In the genomic region with DNA sequence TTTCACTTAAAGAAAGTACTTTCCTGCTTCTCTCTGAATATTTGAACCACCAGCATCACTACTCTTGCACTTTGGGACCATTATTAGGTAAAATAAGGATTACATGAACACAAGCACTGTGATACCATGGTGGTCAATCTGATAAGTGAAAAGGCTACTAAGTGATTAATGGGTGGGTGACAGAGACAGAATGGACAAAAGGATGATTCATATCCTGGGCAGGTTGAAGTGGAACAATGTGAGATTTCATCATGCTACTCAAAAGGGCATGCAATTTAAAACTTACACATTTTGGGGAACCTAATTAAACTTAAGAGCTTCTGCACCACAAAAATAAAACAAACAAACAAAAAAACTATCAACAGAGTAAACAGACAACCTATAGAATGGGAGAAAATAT, we compare ENCODE assay signal across 21 cellular contexts.
DNase-seq lines count a peak whose midpoint lies in the region; ATAC-seq and TF ChIP-seq lines count a peak whose summit lies in the region.
"Had no signal": no experiment of that assay in that cellular context is flagged by ENCODE, and none has a peak within 500 bp of the region (broad histone marks: within the 10 kb centered on the region; RNA-seq: fewer than 3 reads in every experiment).

No MANE protein-coding gene starts in this region.

- H3K4me1 ChIP-seq in adipocyte (ENCODE audit: control insufficient read depth, insufficient read depth, low read length), result no peaks in the 10 kb centered on the region
- H3K4me1 ChIP-seq: HAP-1, SJSA1 had no signal

- no peaks in the 10 kb centered on the region for H3K36me3 Mint-ChIP-seq in Calu3 (ENCODE audit: insufficient read depth, unreplicated experiment)

- DNase-seq in Calu3, result no peak
- peak; percentile 73 for DNase-seq in HT1080 (ENCODE audit: low read depth)
- DNase-seq in adipocyte (ENCODE audit: low read depth), result peak; percentile 6
- DNase-seq in foreskin fibroblast, result peak; percentile 23 to 44
- no peak for DNase-seq in activated CD4-positive, alpha-beta T cell treated with anti-CD3 and anti-CD28 coated beads, Interleukin-2, amount 50 U/mL, for 4 hours
- DNase-seq in activated CD4-positive, CD25-positive, alpha-beta regulatory T cell treated with anti-CD3 and anti-CD28 coated beads, Interleukin-2, amount 50 U/mL, for 72 hours, result no peak
- no peak for DNase-seq in NCI-H2196 treated with DMSO at 0.1 percent for 48 hours (lab: John Stamatoyannopoulos, UW; ENCODE audit: unreplicated experiment)
- DNase-seq: C1 segment of cervical spinal cord; CD8-positive, alpha-beta memory T cell; DND-41; GDM1; Kasumi-1; NCI-H1105; NCI-H1694 treated with DMSO at 0.1 percent for 48 hours; NCI-H2107; NCI-H2227 treated with DMSO at 0.1 percent for 48 hours; NCI-H524; PC-9 had no signal

- H3K27me3 ChIP-seq in adipocyte (replicated peaks; ENCODE audit: control insufficient read depth, insufficient read depth, low read length), result no peaks in the 10 kb centered on the region
- H3K27me3 ChIP-seq: SJSA1 had no signal

- H3K4me3 Mint-ChIP-seq in Calu3 (ENCODE audit: low read depth, unreplicated experiment), result no peak overlapping the region
- H3K4me3 Mint-ChIP-seq: CD8-positive, alpha-beta memory T cell had no signal

- no peaks in the 10 kb centered on the region for H3K27me3 Mint-ChIP-seq in Calu3 (ENCODE audit: unreplicated experiment)

- no peak for ATAC-seq in HG03135 (IDR thresholded peaks at IDR 0.05; ENCODE audit: unreplicated experiment)

- H3K9me3 Mint-ChIP-seq in Calu3 (ENCODE audit: low read depth, unreplicated experiment), result peaks cover 3% of the 10 kb centered on the region

- peaks cover 10% of the 10 kb centered on the region for H3K4me1 Mint-ChIP-seq in Calu3 (ENCODE audit: low read depth, unreplicated experiment)
- H3K4me1 Mint-ChIP-seq: CD8-positive, alpha-beta memory T cell had no signal

- no TSS peak for BruUV-seq in Calu3 (replicated peaks; lab: Mats Ljungman, UMichigan)

- H3K9ac ChIP-seq in adipocyte (ENCODE audit: low read length), result no peak overlapping the region

- no peak overlapping the region for H3K4me3 ChIP-seq in adipocyte (ENCODE audit: low read length)
- H3K4me3 ChIP-seq in foreskin fibroblast (ENCODE audit: low read depth in 1 of 2, low read length in 2 of 2), result no peak overlapping the region
- H3K4me3 ChIP-seq: HAP-1, PC-9, SJSA1 had no signal

- peak overlapping the region; percentile 31 for H3K27ac Mint-ChIP-seq in Calu3 (ENCODE audit: unreplicated experiment)
- H3K27ac Mint-ChIP-seq: CD8-positive, alpha-beta memory T cell had no signal

- no peak for TF ChIP-seq CTCF in Calu3 (IDR thresholded peaks at IDR 0.05; ENCODE audit: unreplicated experiment)
- no peak for TF ChIP-seq CTCF in foreskin fibroblast (IDR thresholded peaks at IDR 0.05; ENCODE audit: low read depth, low read length)

- CTCF ChIA-PET in Calu3 (lab: Charles Lee), result no interaction called here

- peaks cover 14% of the 10 kb centered on the region for H3K9me3 ChIP-seq in adipocyte (ENCODE audit: control insufficient read depth, low read length)
- H3K9me3 ChIP-seq: HAP-1, SJSA1 had no signal

- intact Hi-C loops in Calu3 (cut with micrococcal nuclease; ENCODE audit: unreplicated experiment), result no loop called here

- no peaks in the 10 kb centered on the region for H3K36me3 ChIP-seq in adipocyte (ENCODE audit: control insufficient read depth, insufficient read depth, low read length, severe bottlenecking)
- H3K36me3 ChIP-seq: HAP-1, SJSA1 had no signal

Comparison
In these comparisons a context has a peak if more than half of its experiments do, and no peak if none do; other contexts are left out.
1. DNase-seq: peak in HT1080 (single experiment), adipocyte (single experiment) and foreskin fibroblast (2 of 2); none in Calu3 (single experiment), activated CD4-positive, alpha-beta T cell treated with anti-CD3 and anti-CD28 coated beads, Interleukin-2, amount 50 U/mL, for 4 hours (0 of 2), activated CD4-positive, CD25-positive, alpha-beta regulatory T cell treated with anti-CD3 and anti-CD28 coated beads, Interleukin-2, amount 50 U/mL, for 72 hours (single experiment) and NCI-H2196 treated with DMSO at 0.1 percent for 48 hours (single experiment).